ENCODE assay signal across 8 cellular contexts in genomic region chr7:92832623-92833023, GRCh38. TPM values are rescaled to one million over a fixed set of nuclear protein-coding genes. Genes with fewer than 3 reads are reported as not detected.
DNase-seq lines count a peak whose midpoint lies in the region; TF ChIP-seq lines count a peak whose summit lies in the region.

No MANE protein-coding gene starts in this region.

- H3K27me3 Mint-ChIP-seq in brain: peaks cover 49% of the 10 kb centered on the region

- TF ChIP-seq CTCF in brain (conservative IDR thresholded peaks at IDR 0.05): no peak

- H3K9me3 ChIP-seq in HUES64 (ENCODE audit: insufficient read depth, low read depth, low read length) (no peaks in the 10 kb centered on the region), mucosa of stomach (ENCODE audit: control insufficient read depth, low read length) (no peaks in the 10 kb centered on the region)

- H3K27me3 ChIP-seq in HUES64 (ENCODE audit: insufficient read depth, low read length) (peaks cover 18% of the 10 kb centered on the region; the same call in 1 of the 2 replicates), mucosa of stomach (ENCODE audit: control insufficient read depth, insufficient read depth, low read length) (peaks cover 5% of the 10 kb centered on the region)

- peaks cover 50% of the 10 kb centered on the region for H3K4me1 ChIP-seq in HUES64 (ENCODE audit: insufficient read depth, low read length)
- H3K4me1 ChIP-seq in mucosa of stomach (ENCODE audit: control insufficient read depth, insufficient read depth, low read length): peaks cover 18% of the 10 kb centered on the region

- peak overlapping the region; percentile 82 for H3K27ac ChIP-seq in HUES64 (ENCODE audit: low read depth, low read length)

- H3K27ac Mint-ChIP-seq in brain: peak overlapping the region; percentile 70 to 99 (median 92)

- peaks cover 0 to 8% (median 0%) of the 10 kb centered on the region in 5 experiments for H3K9me3 Mint-ChIP-seq in brain

- peaks cover 62% of the 10 kb centered on the region for H3K4me1 Mint-ChIP-seq in brain

- H3K9ac ChIP-seq in HUES64 (ENCODE audit: low read depth, low read length): peak overlapping the region; percentile 80
- peak overlapping the region; percentile 73 for H3K9ac ChIP-seq in mucosa of stomach (ENCODE audit: low read length)

- DNase-seq in stimulated activated naive CD4-positive, alpha-beta T cell treated with Interleukin-2 at 50 U/mL for 16 hours (lab: John Stamatoyannopoulos, UW): peak; percentile 59
- no peak for DNase-seq in stimulated activated naive CD4-positive, alpha-beta T cell (lab: John Stamatoyannopoulos, UW)
- no peak for DNase-seq in hepatic stellate cell (ENCODE audit: low spot score)
- DNase-seq in epidermal melanocyte (ENCODE audit: insufficient read length, low spot score): no peak
- no peak for DNase-seq in CD1c-positive myeloid dendritic cell (ENCODE audit: extremely low spot score)

- H3K36me3 Mint-ChIP-seq in brain: peaks cover 22% of the 10 kb centered on the region

- WGBS in HUES64: 3% methylated on average over 17 of the region's 17 CpGs

- peak overlapping the region; percentile 71 for H3K4me3 ChIP-seq in HUES64 (ENCODE audit: low read length)
- peak overlapping the region; percentile 80 for H3K4me3 ChIP-seq in mucosa of stomach (ENCODE audit: low read length)

- no peaks in the 10 kb centered on the region for H3K36me3 ChIP-seq in HUES64 (ENCODE audit: insufficient read depth, low read length)
- no peaks in the 10 kb centered on the region for H3K36me3 ChIP-seq in mucosa of stomach (ENCODE audit: control insufficient read depth, insufficient read depth, low read length)

- peak overlapping the region; percentile 93 to 100 (median 95) for H3K4me3 Mint-ChIP-seq in brain

RNA-seq across cellular contexts. Expression of gene CDK6, which starts 3.8 kb away (rescaled TPM):
- polyA plus RNA-seq in HUES64 (2013, experiment 1 of 2): 10.6 TPM
- 12.8 TPM for polyA plus RNA-seq in HUES64 (2013, experiment 2 of 2)
- 0.36 TPM for polyA plus RNA-seq in brain (ENCODE audit: insufficient read depth, low read depth, low replicate concordance)
